16 cellular contexts compared by ENCODE assay signal in the genomic region with DNA sequence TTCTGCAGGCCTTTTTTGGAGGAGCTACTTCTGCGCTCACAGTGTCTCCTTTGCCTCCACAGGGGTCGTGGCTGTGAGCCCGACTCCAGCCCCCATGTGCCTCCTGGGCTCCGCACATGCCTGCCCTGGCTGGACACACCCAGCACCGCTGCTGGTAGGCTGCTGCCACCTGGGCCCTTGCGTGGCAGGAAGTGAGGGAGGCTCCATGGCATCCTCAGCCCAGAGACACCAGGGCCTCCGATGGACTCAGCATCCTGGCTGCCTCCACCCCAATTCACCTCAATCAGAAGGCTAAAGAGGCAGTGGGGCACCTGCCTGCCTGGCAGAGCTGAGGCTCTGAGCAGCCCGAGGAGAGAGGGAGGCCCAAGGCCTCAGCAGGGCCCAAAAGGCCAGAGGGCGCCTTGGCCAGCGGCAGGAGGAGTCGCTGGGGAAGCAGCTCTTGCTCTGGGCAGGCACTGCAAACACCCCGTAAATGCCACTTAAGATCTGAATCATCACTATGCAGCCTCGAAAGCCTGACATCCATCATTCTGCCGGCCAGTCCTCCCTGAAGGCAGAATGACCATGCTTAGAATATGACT.
"Had no signal": no experiment of that assay in that cellular context is flagged by ENCODE, and none has a peak within 500 bp of the region (broad histone marks: within the 10 kb centered on the region; RNA-seq: fewer than 3 reads in every experiment).

No MANE protein-coding gene starts in this region.

- H3K36me3 ChIP-seq: gastroesophageal sphincter, lower lobe of right lung, transverse colon had no signal

- H3K27me3 Mint-ChIP-seq: activated CD4-positive, alpha-beta T cell treated with anti-CD3 and anti-CD28 coated beads, Interleukin-2, amount 10 ng/mL, durations not matched to agents 24 days and 14 days had no signal

- ATAC-seq: gastroesophageal sphincter; SK-N-SH treated with all-trans-retinoic acid at 6 μM for 48 hours; stimulated activated naive B cell treated with anti-CD40 and anti-IgM and Interleukin-4, amounts not matched to agents 10 μg/mL and 1 μg/mL and 100 μg/mL, for 72 hours; WTC11 had no signal

- H3K9ac ChIP-seq: neural progenitor cell, parathyroid adenoma had no signal

- H3K4me2 ChIP-seq: neural progenitor cell had no signal

- H3K9me3 ChIP-seq: transverse colon had no signal

- H3K4me3 ChIP-seq: gastroesophageal sphincter, lower lobe of right lung, neural progenitor cell, transverse colon had no signal

- H3K27ac ChIP-seq: gastroesophageal sphincter, lower lobe of right lung, neural progenitor cell, parathyroid adenoma, transverse colon had no signal

- H3K27ac Mint-ChIP-seq: activated CD4-positive, alpha-beta T cell treated with anti-CD3 and anti-CD28 coated beads, Interleukin-2, amount 10 ng/mL, durations not matched to agents 24 days and 14 days; activated naive CD8-positive, alpha-beta T cell; activated T-helper 2 cell treated with anti-CD3 and anti-CD28 coated beads, Interferon-gamma antibody, Interleukin-2, Interleukin-4, amounts not matched to agents 10 μg/mL and 5 μg/mL and 100 μg/mL, durations not matched to agents 14 hours and 24 hours and 36 hours; neural progenitor cell; stimulated activated naive B cell treated with anti-CD40 and anti-IgM and Interleukin-4, amounts not matched to agents 10 μg/mL and 1 μg/mL and 100 μg/mL, for 72 hours; T-helper 1 cell treated with Interleukin-12 subunit alpha and Interleukin-12 subunit beta and Interleukin-4 antibody, amounts not matched to agents 30 μg/mL and 1 μg/mL, for 36 hours; WTC11 had no signal

- H3K27me3 ChIP-seq: neural progenitor cell, transverse colon had no signal

- H3K36me3 Mint-ChIP-seq: activated naive CD8-positive, alpha-beta T cell; neural progenitor cell; stimulated activated naive B cell treated with anti-CD40 and anti-IgM and Interleukin-4, amounts not matched to agents 10 μg/mL and 1 μg/mL and 100 μg/mL, for 72 hours had no signal

- DNase-seq: activated CD4-positive, alpha-beta T cell treated with anti-CD3 and anti-CD28 coated beads, Interleukin-2, amount 10 ng/mL, durations not matched to agents 24 days and 14 days; cortex of kidney; effector CD8-positive, alpha-beta T cell; lower lobe of right lung; midbrain; stimulated activated CD4-positive, alpha-beta T cell treated with anti-CD3 and anti-CD28 coated beads, Interleukin-2, amount 100 ng/mL, for 24 hours; stimulated activated naive B cell treated with anti-CD40 and anti-IgM and Interleukin-4, amounts not matched to agents 10 μg/mL and 1 μg/mL and 100 μg/mL, for 72 hours; transverse colon had no signal

- H2AFZ ChIP-seq: neural progenitor cell, parathyroid adenoma had no signal

- H3K79me2 ChIP-seq: parathyroid adenoma had no signal

- H3K4me1 ChIP-seq: gastroesophageal sphincter, lower lobe of right lung, parathyroid adenoma, transverse colon had no signal

- H3K4me3 Mint-ChIP-seq: activated CD4-positive, alpha-beta T cell treated with anti-CD3 and anti-CD28 coated beads, Interleukin-2, amount 10 ng/mL, durations not matched to agents 24 days and 14 days; activated naive CD8-positive, alpha-beta T cell; neural progenitor cell; stimulated activated naive B cell treated with anti-CD40 and anti-IgM and Interleukin-4, amounts not matched to agents 10 μg/mL and 1 μg/mL and 100 μg/mL, for 72 hours; T-helper 1 cell treated with Interleukin-12 subunit alpha and Interleukin-12 subunit beta and Interleukin-4 antibody, amounts not matched to agents 30 μg/mL and 1 μg/mL, for 36 hours; WTC11 had no signal

- H3K9me3 Mint-ChIP-seq: activated CD4-positive, alpha-beta T cell treated with anti-CD3 and anti-CD28 coated beads, Interleukin-2, amount 10 ng/mL, durations not matched to agents 24 days and 14 days had no signal
